Comparison of ENCODE assay signal across 29 cellular contexts in genomic region chr14:33909380-33910084, GRCh38. TPM values are rescaled to one million over a fixed set of nuclear protein-coding genes. Genes with fewer than 3 reads are reported as not detected.
"Had no signal": no experiment of that assay in that cellular context is flagged by ENCODE, and none has a peak within 500 bp of the region (broad histone marks: within the 10 kb centered on the region; RNA-seq: fewer than 3 reads in every experiment).

No MANE protein-coding gene starts in this region.

- H3K9me3 ChIP-seq: esophagus muscularis mucosa, heart left ventricle, left ventricle myocardium inferior, psoas muscle, suprapubic skin, tibial artery had no signal

- H3K4me3 ChIP-seq: esophagus muscularis mucosa, heart left ventricle, left ventricle myocardium inferior, psoas muscle, suprapubic skin, tibial artery had no signal

- H3K36me3 ChIP-seq: esophagus muscularis mucosa, heart left ventricle, left ventricle myocardium inferior, suprapubic skin, tibial artery had no signal

- H2AFZ ChIP-seq: parathyroid adenoma had no signal

- H3K27me3 ChIP-seq: esophagus muscularis mucosa, heart left ventricle, suprapubic skin, tibial artery had no signal

- H3K9me3 Mint-ChIP-seq: activated CD4-positive, alpha-beta memory T cell treated with anti-CD3 and anti-CD28 coated beads, Interleukin-2, amount 10 ng/mL, durations not matched to agents 7 days and 5 days; activated naive CD4-positive, alpha-beta T cell treated with anti-CD3 and anti-CD28 coated beads, Interleukin-2, amount 10 ng/mL, durations not matched to agents 7 days and 5 days; activated naive CD8-positive, alpha-beta T cell treated with anti-CD3 and anti-CD28 coated beads, Interleukin-2, amount 10 ng/mL, durations not matched to agents 7 days and 5 days; activated T-cell treated with anti-CD3 and anti-CD28 coated beads, Interleukin-2, amount 50 U/mL, for 24 hours; T-helper 2 cell treated with Interferon-gamma antibody and Interleukin-4, amounts not matched to agents 5 μg/mL and 100 μg/mL, for 36 hours had no signal

- H3K27me3 Mint-ChIP-seq: activated CD4-positive, alpha-beta T cell treated with anti-CD3 and anti-CD28 coated beads for 36 hours; activated T-cell treated with anti-CD3 and anti-CD28 coated beads, Interleukin-2, amount 50 U/mL, for 24 hours had no signal

- H3K4me1 ChIP-seq: foreskin keratinocyte, heart left ventricle, left ventricle myocardium inferior, parathyroid adenoma, psoas muscle, suprapubic skin had no signal

- H3K36me3 Mint-ChIP-seq: activated naive CD4-positive, alpha-beta T cell treated with anti-CD3 and anti-CD28 coated beads, Interleukin-2, amount 10 ng/mL, durations not matched to agents 7 days and 5 days; activated naive CD8-positive, alpha-beta T cell treated with anti-CD3 and anti-CD28 coated beads, Interleukin-2, amount 10 ng/mL, durations not matched to agents 7 days and 5 days had no signal

- ATAC-seq: activated CD4-positive, alpha-beta T cell treated with anti-CD3 and anti-CD28 coated beads for 36 hours; foreskin keratinocyte; heart left ventricle; naive thymus-derived CD4-positive, alpha-beta T cell; psoas muscle had no signal

- H3K4me1 Mint-ChIP-seq: activated CD4-positive, alpha-beta memory T cell treated with anti-CD3 and anti-CD28 coated beads, Interleukin-2, amount 10 ng/mL, durations not matched to agents 7 days and 5 days; activated CD4-positive, alpha-beta T cell treated with anti-CD3 and anti-CD28 coated beads for 36 hours; activated naive CD4-positive, alpha-beta T cell treated with anti-CD3 and anti-CD28 coated beads, Interleukin-2, amount 10 ng/mL, durations not matched to agents 7 days and 5 days; activated naive CD8-positive, alpha-beta T cell treated with anti-CD3 and anti-CD28 coated beads, Interleukin-2, amount 10 ng/mL, durations not matched to agents 7 days and 5 days had no signal

- H3K9ac ChIP-seq: parathyroid adenoma had no signal

- DNase-seq: activated CD4-positive, alpha-beta memory T cell treated with anti-CD3 and anti-CD28 coated beads, Interleukin-2, amount 10 ng/mL, durations not matched to agents 7 days and 5 days; activated CD4-positive, alpha-beta T cell treated with anti-CD3 and anti-CD28 coated beads for 36 hours; activated CD4-positive, CD25-positive, alpha-beta regulatory T cell; activated CD8-positive, alpha-beta memory T cell treated with anti-CD3 and anti-CD28 coated beads, Interleukin-2, amount 50 U/mL, for 48 hours; activated gamma-delta T cell; activated naive CD4-positive, alpha-beta T cell treated with anti-CD3 and anti-CD28 coated beads, Interleukin-2, amount 10 ng/mL, durations not matched to agents 7 days and 5 days; activated naive CD8-positive, alpha-beta T cell treated with anti-CD3 and anti-CD28 coated beads, Interleukin-2, amount 10 ng/mL, durations not matched to agents 7 days and 5 days; activated T-cell treated with anti-CD3 and anti-CD28 coated beads, Interleukin-2, amount 50 U/mL, for 24 hours; amniotic stem cell; central memory CD4-positive, alpha-beta T cell; dermis blood vessel endothelial cell; effector CD4-positive, alpha-beta T cell; foreskin keratinocyte; heart left ventricle; kidney glomerular epithelial cell; left ventricle myocardium inferior; naive thymus-derived CD4-positive, alpha-beta T cell; nucleus accumbens; psoas muscle; stimulated activated CD4-positive, alpha-beta T cell treated with anti-CD3 and anti-CD28 coated beads, Interleukin-15, amount 100 ng/mL, for 24 hours; stimulated activated CD4-positive, alpha-beta T cell treated with anti-CD3 and anti-CD28 coated beads, Interleukin-2, amount 100 ng/mL, for 24 hours; stimulated activated naive CD4-positive, alpha-beta T cell; T-helper 1 cell; tibial artery had no signal

- H3K27ac ChIP-seq: esophagus muscularis mucosa, foreskin keratinocyte, heart left ventricle, left ventricle myocardium inferior, parathyroid adenoma, psoas muscle, suprapubic skin, tibial artery had no signal

- H3K4me3 Mint-ChIP-seq: activated CD4-positive, alpha-beta memory T cell treated with anti-CD3 and anti-CD28 coated beads, Interleukin-2, amount 10 ng/mL, durations not matched to agents 7 days and 5 days; activated CD4-positive, alpha-beta T cell treated with anti-CD3 and anti-CD28 coated beads for 36 hours; activated naive CD4-positive, alpha-beta T cell treated with anti-CD3 and anti-CD28 coated beads, Interleukin-2, amount 10 ng/mL, durations not matched to agents 7 days and 5 days; activated naive CD8-positive, alpha-beta T cell treated with anti-CD3 and anti-CD28 coated beads, Interleukin-2, amount 10 ng/mL, durations not matched to agents 7 days and 5 days; activated T-cell treated with anti-CD3 and anti-CD28 coated beads, Interleukin-2, amount 50 U/mL, for 24 hours; naive thymus-derived CD4-positive, alpha-beta T cell; T-helper 2 cell treated with Interferon-gamma antibody and Interleukin-4, amounts not matched to agents 5 μg/mL and 100 μg/mL, for 36 hours had no signal

- H3K27ac Mint-ChIP-seq: activated CD4-positive, alpha-beta memory T cell treated with anti-CD3 and anti-CD28 coated beads, Interleukin-2, amount 10 ng/mL, durations not matched to agents 7 days and 5 days; activated CD4-positive, alpha-beta T cell treated with anti-CD3 and anti-CD28 coated beads for 36 hours; activated naive CD4-positive, alpha-beta T cell treated with anti-CD3 and anti-CD28 coated beads, Interleukin-2, amount 10 ng/mL, durations not matched to agents 7 days and 5 days; activated naive CD8-positive, alpha-beta T cell treated with anti-CD3 and anti-CD28 coated beads, Interleukin-2, amount 10 ng/mL, durations not matched to agents 7 days and 5 days; activated T-cell treated with anti-CD3 and anti-CD28 coated beads, Interleukin-2, amount 50 U/mL, for 24 hours; naive thymus-derived CD4-positive, alpha-beta T cell; T-helper 2 cell treated with Interferon-gamma antibody and Interleukin-4, amounts not matched to agents 5 μg/mL and 100 μg/mL, for 36 hours had no signal

- H3K79me2 ChIP-seq: parathyroid adenoma had no signal

RNA-seq across cellular contexts. Expression of gene EGLN3, which starts 41.3 kb away (rescaled TPM):
- polyA plus RNA-seq: neural cell had no signal
